ENCODE assay signal across 9 cellular contexts in genomic region chr2:233059797-233060499, GRCh38. TPM values are rescaled to one million over a fixed set of nuclear protein-coding genes. Genes with fewer than 3 reads are reported as not detected.
DNase-seq lines count a peak whose midpoint lies in the region; ATAC-seq and TF ChIP-seq lines count a peak whose summit lies in the region.
"Had no signal": no experiment of that assay in that cellular context is flagged by ENCODE, and none has a peak within 500 bp of the region (broad histone marks: within the 10 kb centered on the region; RNA-seq: fewer than 3 reads in every experiment).

Gene INPP5D, plus strand, starts transcription at chr2:233060342. Its CDS starts 137 bp downstream, at chr2:233060479.

- no peak within 1 kb of the TSS for H3K4ac ChIP-seq in trophoblast cell (ENCODE audit: low read depth, low read length)

- CTCF ChIA-PET in CD8-positive, alpha-beta T cell (lab: Charles Lee): interaction anchor here (0.8 to 3.5 kb wide), 15 partner anchors 10 to 195 kb away, joined by 3 to 38 read pairs (median 3); partner anchors contain the start of gene ATG16L1
- CTCF ChIA-PET in activated CD8-positive, alpha-beta memory T cell treated with anti-CD3 and anti-CD28 coated beads for 36 hours (lab: Charles Lee): interaction anchor here (0.6 to 3.9 kb wide), 12 partner anchors 9 to 454 kb away, joined by 3 to 40 read pairs (median 5); partner anchors contain the start of gene ATG16L1

- peak within 1 kb of the TSS; percentile 95 for H3K4me3 Mint-ChIP-seq in CD8-positive, alpha-beta T cell

- DNase-seq in CD8-positive, alpha-beta T cell: peak; percentile 40 to 85 (median 71)
- DNase-seq in Kasumi-1 (lab: John Stamatoyannopoulos, UW): peak; percentile 72 to 74
- DNase-seq in foreskin keratinocyte: no peak
- peak; percentile 95 for DNase-seq in spleen
- DNase-seq in HAP-1 (ENCODE audit: low spot score in 2 of 2): no peak
- DNase-seq in trophoblast cell: no peak

- POLR2A ChIA-PET in CD8-positive, alpha-beta T cell (lab: Charles Lee): interaction anchor here (0.8 to 5.6 kb wide), 14 partner anchors 10 to 208 kb away, joined by 3 to 89 read pairs (median 6); partner anchors contain the start of gene ATG16L1
- POLR2A ChIA-PET in activated CD8-positive, alpha-beta memory T cell treated with anti-CD3 and anti-CD28 coated beads for 36 hours (lab: Charles Lee): interaction anchor here (0.6 to 3.8 kb wide), 9 partner anchors 15 to 509 kb away, joined by 3 to 57 read pairs (median 4); partner anchors contain the start of genes ATG16L1 and EIF4E2

- no peak within 1 kb of the TSS for H2BK120ac ChIP-seq in trophoblast cell (ENCODE audit: insufficient read depth, low read length, poor library complexity)

- H4K12ac ChIP-seq in trophoblast cell (ENCODE audit: low read depth, low read length): no peak within 1 kb of the TSS

- no peak within 1 kb of the TSS for H2AFZ ChIP-seq in trophoblast cell (ENCODE audit: insufficient read depth, low read length, poor library complexity)

- H3K79me1 ChIP-seq in trophoblast cell (ENCODE audit: low read length): no peaks in the 10 kb centered on the region

- H3K9ac ChIP-seq in trophoblast cell (ENCODE audit: low read length): no peak within 1 kb of the TSS

- H3K23ac ChIP-seq in trophoblast cell (ENCODE audit: low read length): no peak within 1 kb of the TSS

- in situ Hi-C loops in HAP-1 (cut with MboI; ENCODE audit: low sequenced_read_pairs): no loop called here

- TF ChIP-seq POLR2A in spleen (IDR thresholded peaks at IDR 0.05): peak; percentile 59 to 82 (median 69)

- peaks cover 39% of the 10 kb centered on the region for H3K36me3 Mint-ChIP-seq in CD8-positive, alpha-beta T cell

- peak within 1 kb of the TSS; percentile 83 for H3K4me3 ChIP-seq in CD8-positive, alpha-beta T cell (ENCODE audit: low read depth, low read length)
- peak within 1 kb of the TSS; percentile 64 to 98 (median 84) for H3K4me3 ChIP-seq in spleen
- no peak within 1 kb of the TSS for H3K4me3 ChIP-seq in HAP-1
- no peak within 1 kb of the TSS for H3K4me3 ChIP-seq in trophoblast cell (ENCODE audit: low read depth, low read length)

- peaks cover 41% of the 10 kb centered on the region for H3K4me1 ChIP-seq in CD8-positive, alpha-beta T cell (ENCODE audit: insufficient read depth, low read length)
- H3K4me1 ChIP-seq in foreskin keratinocyte (no peaks in the 10 kb centered on the region), spleen (peaks cover 39 to 69% (median 55%) of the 10 kb centered on the region in 6 donors), HAP-1 (no peaks in the 10 kb centered on the region), trophoblast cell (ENCODE audit: control insufficient read depth in 1 of 2, insufficient read depth in 2 of 2, low read length in 2 of 2) (peaks cover 13% of the 10 kb centered on the region in 2 experiments)

- H4K8ac ChIP-seq in trophoblast cell (ENCODE audit: low read depth, low read length): no peak within 1 kb of the TSS

- H2AK5ac ChIP-seq in trophoblast cell (ENCODE audit: low read length): no peak within 1 kb of the TSS

- peak; percentile 83 for ATAC-seq in CD8-positive, alpha-beta T cell
- ATAC-seq in GM21390 (IDR thresholded peaks at IDR 0.05; ENCODE audit: unreplicated experiment): peak; percentile 41
- no peak for ATAC-seq in foreskin keratinocyte

- peaks cover 41% of the 10 kb centered on the region for H3K4me1 Mint-ChIP-seq in CD8-positive, alpha-beta T cell (ENCODE audit: low read depth)

- WGBS in spleen, 5 donors: 4 to 8% (median 6%) methylated on average over 18 to 26 of the region's 26 CpGs
- no CpG with 5 or more reads among the region's 26 CpGs for WGBS in trophoblast cell (ENCODE audit: extremely low coverage, insufficient coverage, insufficient read length)

- no peaks in the 10 kb centered on the region for H3K27me3 ChIP-seq in CD8-positive, alpha-beta T cell (ENCODE audit: insufficient read depth, low read length)
- peaks cover 5% of the 10 kb centered on the region for H3K27me3 ChIP-seq in foreskin keratinocyte
- no peaks in the 10 kb centered on the region for H3K27me3 ChIP-seq in spleen (replicated peaks in 1 of 7)
- H3K27me3 ChIP-seq in HAP-1 (ENCODE audit: low read depth): no peaks in the 10 kb centered on the region
- no peaks in the 10 kb centered on the region for H3K27me3 ChIP-seq in trophoblast cell (ENCODE audit: insufficient read depth, low read length)

- no peaks in the 10 kb centered on the region for H3K27me3 Mint-ChIP-seq in CD8-positive, alpha-beta T cell (ENCODE audit: low read depth)

- H3K27ac Mint-ChIP-seq in CD8-positive, alpha-beta T cell: peak within 1 kb of the TSS; percentile 94

- no peak for TF ChIP-seq CTCF in CD8-positive, alpha-beta T cell (IDR thresholded peaks at IDR 0.05)
- TF ChIP-seq CTCF in foreskin keratinocyte (conservative IDR thresholded peaks at IDR 0.05) (no peak), spleen (IDR thresholded peaks at IDR 0.05 in 8 of 11, conservative IDR thresholded peaks at IDR 0.05 in 3 of 11) (peak in 5 of 11 experiments; percentile 11 to 42 (median 27))

- H2BK12ac ChIP-seq in trophoblast cell (ENCODE audit: low read length): no peak within 1 kb of the TSS

- no peaks in the 10 kb centered on the region for H3K36me3 ChIP-seq in CD8-positive, alpha-beta T cell (ENCODE audit: insufficient read depth, low read length)
- H3K36me3 ChIP-seq in spleen: peaks cover 0 to 33% (median 4%) of the 10 kb centered on the region in 6 donors
- no peaks in the 10 kb centered on the region for H3K36me3 ChIP-seq in HAP-1 (replicated peaks)
- no peaks in the 10 kb centered on the region for H3K36me3 ChIP-seq in trophoblast cell (ENCODE audit: control insufficient read depth in 1 of 2, insufficient read depth in 2 of 2, low read length in 2 of 2)

- no peak within 1 kb of the TSS for H3K14ac ChIP-seq in trophoblast cell (ENCODE audit: low read length)

- H3K9me3 Mint-ChIP-seq in CD8-positive, alpha-beta T cell: no peaks in the 10 kb centered on the region

- H3K4me2 ChIP-seq in trophoblast cell (ENCODE audit: low read length): no peak within 1 kb of the TSS

- intact Hi-C loops in CD8-positive, alpha-beta T cell (cut with DNase I, micrococcal nuclease): loop anchor here (1.0 to 10.0 kb wide), 6 partner anchors 16 to 295 kb away; partner anchors contain the start of genes ATG16L1 (in 2 of the 2) and DGKD (in 1 of the 2)
- intact Hi-C loops in spleen (cut with DNase I; ENCODE audit: low total_unique reads): loop anchor here (10.0 kb wide), 2 partner anchors 65 to 195 kb away; partner anchors contain the start of gene ATG16L1

- H3K79me2 ChIP-seq in trophoblast cell (ENCODE audit: control insufficient read depth, insufficient read depth, low read length, poor library complexity): no peaks in the 10 kb centered on the region

- no peaks in the 10 kb centered on the region for H3K9me3 ChIP-seq in CD8-positive, alpha-beta T cell (ENCODE audit: low read length)
- no peaks in the 10 kb centered on the region for H3K9me3 ChIP-seq in spleen
- H3K9me3 ChIP-seq in HAP-1: no peaks in the 10 kb centered on the region
- peaks cover 2% of the 10 kb centered on the region for H3K9me3 ChIP-seq in trophoblast cell (ENCODE audit: insufficient read depth, low read depth, low read length)

- no peak within 1 kb of the TSS for H2BK5ac ChIP-seq in trophoblast cell (ENCODE audit: low read depth, low read length, poor library complexity)

- no peak within 1 kb of the TSS for H4K91ac ChIP-seq in trophoblast cell (ENCODE audit: low read depth, low read length)

- no peak within 1 kb of the TSS for H3K18ac ChIP-seq in trophoblast cell (ENCODE audit: low read length)

- H3K27ac ChIP-seq in CD8-positive, alpha-beta T cell (ENCODE audit: low read depth, low read length): peak within 1 kb of the TSS; percentile 64
- H3K27ac ChIP-seq in foreskin keratinocyte: no peak within 1 kb of the TSS
- H3K27ac ChIP-seq in spleen: peak within 1 kb of the TSS; percentile 89 to 97 (median 94)
- no peak within 1 kb of the TSS for H3K27ac ChIP-seq in trophoblast cell (ENCODE audit: low read depth, low read length)

RNA-seq across cellular contexts. Expression of gene INPP5D, which starts in this region (rescaled TPM):
- 100 to 1,000 TPM; 105 to 121 TPM for total RNA-seq in CD8-positive, alpha-beta T cell
- total RNA-seq in activated CD8-positive, alpha-beta memory T cell treated with anti-CD3 and anti-CD28 coated beads for 36 hours: 10 to 100 TPM; 43.1 to 46.5 TPM
- total RNA-seq in foreskin keratinocyte (21.8 and 25.5 TPM in 2 replicates), spleen (100 to 1,000 TPM; 172 to 246 (median 186) TPM)
- polyA plus RNA-seq in foreskin keratinocyte (14.5 and 15.2 TPM in 2 replicates), spleen (10 to 100 TPM; 71.1 to 97.8 (median 97.4) TPM)
- polyA plus RNA-seq in trophoblast cell (2013): 6.1 and 6.2 TPM in 2 replicates
- total RNA-seq: Daoy had no signal

Comparison
In these comparisons a context has a peak if more than half of its experiments do, and no peak if none do; other contexts are left out.
1. DNase-seq: peak in CD8-positive, alpha-beta T cell (7 of 7), Kasumi-1 (2 of 2) and spleen (single experiment); none in foreskin keratinocyte (0 of 2), HAP-1 (0 of 2) and trophoblast cell (0 of 2).
2. H3K27ac ChIP-seq: peak in CD8-positive, alpha-beta T cell (single experiment) and spleen (8 of 8); none in foreskin keratinocyte (single experiment) and trophoblast cell (single experiment).
3. H3K4me3 ChIP-seq: peak in CD8-positive, alpha-beta T cell (single experiment) and spleen (8 of 8); none in HAP-1 (single experiment) and trophoblast cell (single experiment).